ENCODE assay signal across 9 cellular contexts in the genomic region with DNA sequence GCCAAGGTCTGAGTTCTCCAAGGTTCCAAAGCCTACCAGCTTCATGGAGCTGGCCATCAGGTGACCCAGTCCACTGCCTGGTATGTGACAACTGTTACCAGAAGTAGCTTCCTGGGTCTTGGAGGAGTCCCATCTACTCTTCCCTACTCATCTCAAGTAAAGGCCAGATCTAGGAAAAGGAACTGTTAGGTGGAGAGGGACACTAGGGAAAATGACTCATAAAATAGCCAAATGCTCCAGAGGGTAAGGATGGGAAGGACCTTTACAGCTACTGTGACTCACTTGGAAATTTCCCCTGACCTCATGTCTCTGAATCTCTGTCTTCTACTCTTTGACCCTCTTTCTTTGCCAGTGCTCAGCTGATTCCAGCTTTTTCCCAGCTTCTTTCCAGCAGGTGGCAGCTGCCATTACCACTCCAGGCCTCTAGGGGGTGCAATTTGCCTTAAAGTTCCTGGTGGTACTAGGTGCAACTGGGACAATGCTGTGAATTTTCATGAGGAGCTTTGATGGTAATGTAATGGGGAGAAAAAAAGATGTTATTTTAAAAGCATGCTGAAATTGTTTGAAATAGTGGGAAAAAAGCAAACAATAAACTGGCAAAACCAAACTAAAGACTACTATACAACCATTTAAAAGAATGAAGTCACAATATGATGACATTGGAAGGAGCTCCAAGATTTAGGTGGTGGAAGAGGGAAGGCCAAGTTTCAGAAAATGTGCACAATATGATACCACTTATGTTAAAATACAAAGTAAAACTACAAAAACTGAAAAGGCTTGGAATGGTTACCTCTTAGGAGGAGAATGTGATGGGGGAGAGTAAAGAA. TPM values are rescaled to one million over a fixed set of nuclear protein-coding genes. Genes with fewer than 3 reads are reported as not detected.
DNase-seq lines count a peak whose midpoint lies in the region; ATAC-seq, FAIRE-seq and TF ChIP-seq lines count a peak whose summit lies in the region.
"Had no signal": no experiment of that assay in that cellular context is flagged by ENCODE, and none has a peak within 500 bp of the region (broad histone marks: within the 10 kb centered on the region; RNA-seq: fewer than 3 reads in every experiment).

No MANE protein-coding gene starts in this region.

- no peak overlapping the region for H3K23ac ChIP-seq in H1 (ENCODE audit: insufficient read length)

- H3K9me3 ChIP-seq in H1 (ENCODE audit: insufficient read depth in 2 of 2, low read depth in 1 of 2, low read length in 1 of 2): no peaks in the 10 kb centered on the region

- H3K4me1 ChIP-seq in H1 (replicated peaks in 1 of 4; ENCODE audit: control insufficient read depth in 3 of 4, insufficient read depth in 4 of 4, low read length in 3 of 4): no peaks in the 10 kb centered on the region

- TF ChIP-seq EP300 in H1 (IDR thresholded peaks at IDR 0.05; ENCODE audit: borderline replicate concordance in 1 of 2, low read depth in 2 of 2, low read length in 2 of 2): no peak

- H2BK5ac ChIP-seq in H1 (ENCODE audit: low read depth, low read length): no peak overlapping the region

- H3K79me2 ChIP-seq in H1 (ENCODE audit: control insufficient read depth in 1 of 2, insufficient read depth in 2 of 2, low read length in 2 of 2): no peaks in the 10 kb centered on the region

- no peaks in the 10 kb centered on the region for H3K27me3 ChIP-seq in H1 (replicated peaks in 1 of 4; ENCODE audit: control insufficient read depth in 3 of 4, extremely low read depth in 1 of 4, insufficient read depth in 3 of 4, low read length in 3 of 4)

- H2BK20ac ChIP-seq in H1 (ENCODE audit: low read length): no peak overlapping the region

- TF ChIP-seq RAD21 in H1 (IDR thresholded peaks at IDR 0.05 in 1 of 2, conservative IDR thresholded peaks at IDR 0.05 in 1 of 2; ENCODE audit: low read depth in 2 of 2, low read length in 2 of 2): peak; percentile 86 to 92

- no peak overlapping the region for H2AFZ ChIP-seq in H1 (ENCODE audit: low read length)

- no peaks in the 10 kb centered on the region; a peak in 2 of 8 replicates for H3K36me3 ChIP-seq in H1 (ENCODE audit: control insufficient read depth in 2 of 4, insufficient read depth in 4 of 4, low read length in 3 of 4)

- TF ChIP-seq CTCF in H1 (IDR thresholded peaks at IDR 0.05; ENCODE audit: control extremely low read depth in 1 of 3, insufficient read depth in 1 of 3, low read depth in 1 of 3, low read length in 3 of 3): peak; percentile 79 to 98 (median 98)

- FAIRE-seq in GM18507 (lab: Jason Lieb, UNC): peak; percentile 88
- FAIRE-seq in H1 (lab: Jason Lieb, UNC): peak; percentile 98

- no peak overlapping the region for H3K4me3 ChIP-seq in H1 (ENCODE audit: extremely low read depth in 1 of 4, insufficient read depth in 2 of 4, low read depth in 3 of 4, low read length in 4 of 4)
- H3K4me3 ChIP-seq: skin epidermis had no signal

- H4K5ac ChIP-seq in H1 (ENCODE audit: insufficient read length, low read depth, low read length): no peak overlapping the region

- no peak overlapping the region for H4K91ac ChIP-seq in H1 (replicated peaks; ENCODE audit: insufficient read length, low read length)

- H4K8ac ChIP-seq in H1 (ENCODE audit: extremely low read depth, insufficient read depth, low read length): no peak overlapping the region

- CTCF ChIA-PET in H1 (lab: Charles Lee; ENCODE audit: partially characterized antibody): interaction anchor here (0.6 to 4.1 kb wide), 65 partner anchors 10 to 304 kb away, joined by 3 to 56 read pairs (median 6); a partner anchor contains a TSS

- POLR2A ChIA-PET in H1 (lab: Charles Lee; ENCODE audit: partially characterized antibody): interaction anchor here (1.1 kb wide), 1 partner anchor 73 kb away, joined by 3 read pairs; no protein-coding TSS in a partner anchor

- no peak overlapping the region for H3K18ac ChIP-seq in H1 (ENCODE audit: extremely low read depth, low read length)

- H2BK120ac ChIP-seq in H1 (replicated peaks; ENCODE audit: low read depth, low read length): no peak overlapping the region

- no peak overlapping the region for H2BK15ac ChIP-seq in H1 (ENCODE audit: low read length)

- H3K79me1 ChIP-seq in H1 (ENCODE audit: low read depth, low read length): no peaks in the 10 kb centered on the region

- no peak for TF ChIP-seq POLR2A in H1 (IDR thresholded peaks at IDR 0.05; ENCODE audit: control extremely low read depth in 1 of 2, low read depth in 2 of 2, low read length in 2 of 2)

- H3K14ac ChIP-seq in H1 (ENCODE audit: insufficient read length): no peak overlapping the region

- H3K9ac ChIP-seq in H1 (replicated peaks in 1 of 4; ENCODE audit: extremely low read depth in 1 of 4, low read depth in 3 of 4, low read length in 3 of 4): no peak overlapping the region

- no peak overlapping the region for H3K27ac ChIP-seq in H1 (ENCODE audit: low read depth, low read length)
- H3K27ac ChIP-seq: skin epidermis had no signal

- no peak overlapping the region for H3K4me2 ChIP-seq in H1 (ENCODE audit: insufficient read depth in 1 of 2, low read depth in 2 of 2, low read length in 2 of 2)

- peaks cover 0 to 3% of the 10 kb centered on the region in 2 experiments for H4K20me1 ChIP-seq in H1 (replicated peaks in 1 of 2; ENCODE audit: control insufficient read depth in 1 of 2, insufficient read depth in 2 of 2, low read length in 2 of 2)

- no peak for ATAC-seq in stimulated activated naive CD8-positive, alpha-beta T cell treated with anti-CD3 and anti-CD28 coated beads, Interleukin-15, Interleukin-2, amounts not matched to agents 100 U/mL and 50 U/mL, for 24 hours
- no peak for ATAC-seq in GM19328 (IDR thresholded peaks at IDR 0.05; ENCODE audit: unreplicated experiment)

- H2AK5ac ChIP-seq in H1 (ENCODE audit: low read depth, low read length): no peak overlapping the region

- H2BK12ac ChIP-seq in H1 (ENCODE audit: low read depth, low read length): no peak overlapping the region

- H3K4ac ChIP-seq in H1 (replicated peaks; ENCODE audit: insufficient read length, low read depth, low read length): no peak overlapping the region

- H3K56ac ChIP-seq in H1 (replicated peaks; ENCODE audit: insufficient read length, low read depth, low read length): no peak overlapping the region

- no peaks in the 10 kb centered on the region for H3K23me2 ChIP-seq in H1 (ENCODE audit: low read depth, low read length)

- DNase-seq in AG08396 (ENCODE audit: low spot score): peak; percentile 81
- no peak for DNase-seq in GM18507 (ENCODE audit: extremely low spot score, insufficient read length, low read depth)
- peak; percentile 46 for DNase-seq in NCI-H2227 treated with DMSO at 0.1 percent for 48 hours (lab: John Stamatoyannopoulos, UW)
- peak; percentile 48 for DNase-seq in activated CD4-positive, alpha-beta T cell treated with anti-CD3 and anti-CD28 coated beads, Interleukin-2, amount 50 U/mL, for 1 hour
- peak in 1 of 2 experiments; percentile 90 for DNase-seq in H1 (ENCODE audit: low read depth in 1 of 2, low spot score in 2 of 2)
- peak; percentile 82 for DNase-seq in medulla oblongata (ENCODE audit: extremely low spot score)
- DNase-seq in stimulated activated naive CD8-positive, alpha-beta T cell treated with anti-CD3 and anti-CD28 coated beads, Interleukin-15, Interleukin-2, amounts not matched to agents 100 U/mL and 50 U/mL, for 24 hours: peak; percentile 66

TF ChIP-seq in H1, 55 proteins besides CTCF, POLR2A, EP300 and RAD21:
- TF ChIP-seq POLR2AphosphoS5 (IDR thresholded peaks at IDR 0.05; ENCODE audit: low read depth, low read length): no peak
- TF ChIP-seq JUND (IDR thresholded peaks at IDR 0.05; ENCODE audit: low read length): 0 out of 2 replicates have a peak, but pooled peaks have one; percentile 22

RNA-seq across cellular contexts. Expression of a gene that starts 27.1 kb away (rescaled TPM):
- total RNA-seq in H1 (2021; fragmentation: NEBNext Ultra II Directional; extraction: Animal tissue kit (Norgen Biotek cat#: 25700)): 5.0 and 5.9 TPM in 2 replicates
- polyA plus RNA-seq in H1 (2011; rRNA removed): 1.2 and 1.4 TPM in 2 replicates
- polyA plus RNA-seq in H1 (2011; cell fraction: cytosol; rRNA removed): 1.2 TPM
- 1.3 TPM for polyA plus RNA-seq in H1 (2011; cell fraction: nucleus; rRNA removed)
- 3.0 to 3.5 TPM (median 3.2 TPM) in 4 replicates for polyA plus RNA-seq in H1 (2012, experiment 1 of 2)
- polyA plus RNA-seq in H1 (2012, experiment 2 of 2): 2.7 TPM
- polyA plus RNA-seq in H1 (2013, experiment 1 of 2): 6.7 TPM
- 7.2 TPM for polyA plus RNA-seq in H1 (2013, experiment 2 of 2)
- 1.2 and 1.8 TPM in 2 replicates for polyA minus RNA-seq in H1 (2011; rRNA and poly(A)+ RNA removed)
- polyA minus RNA-seq in H1 (2011; cell fraction: cytosol; rRNA and poly(A)+ RNA removed): 2.1 TPM
- 1.2 TPM for polyA minus RNA-seq in H1 (2011; cell fraction: nucleus; rRNA and poly(A)+ RNA removed)

RNA-seq across cellular contexts. Expression of a gene that starts 54.6 kb away (rescaled TPM):
- total RNA-seq in H1 (2021; fragmentation: NEBNext Ultra II Directional; extraction: Animal tissue kit (Norgen Biotek cat#: 25700)): 10.4 and 10.6 TPM in 2 replicates
- polyA plus RNA-seq in H1 (2011; rRNA removed): 7.7 and 8.8 TPM in 2 replicates
- 7.7 TPM for polyA plus RNA-seq in H1 (2011; cell fraction: cytosol; rRNA removed)
- polyA plus RNA-seq in H1 (2011; cell fraction: nucleus; rRNA removed): 12.6 TPM
- 8.5 to 12.2 TPM (median 10.2 TPM) in 4 replicates for polyA plus RNA-seq in H1 (2012, experiment 1 of 2)
- polyA plus RNA-seq in H1 (2012, experiment 2 of 2): 10.0 TPM
- polyA plus RNA-seq in H1 (2013, experiment 1 of 2): 5.1 TPM
- polyA plus RNA-seq in H1 (2013, experiment 2 of 2): 5.1 TPM
- 5.2 and 7.2 TPM in 2 replicates for polyA minus RNA-seq in H1 (2011; rRNA and poly(A)+ RNA removed)
- polyA minus RNA-seq in H1 (2011; cell fraction: cytosol; rRNA and poly(A)+ RNA removed): 5.6 TPM
- 3.5 TPM for polyA minus RNA-seq in H1 (2011; cell fraction: nucleus; rRNA and poly(A)+ RNA removed)

RNA-seq across cellular contexts. Expression of a gene that starts 54.8 kb away (rescaled TPM):
- 0.37 and 1.1 TPM in 2 replicates for total RNA-seq in H1 (2021; fragmentation: NEBNext Ultra II Directional; extraction: Animal tissue kit (Norgen Biotek cat#: 25700))
- polyA plus RNA-seq in H1 (2011; rRNA removed): 0.35 and 0.54 TPM in 2 replicates
- polyA plus RNA-seq in H1 (2011; cell fraction: cytosol; rRNA removed): 0.54 TPM
- 2.5 TPM for polyA plus RNA-seq in H1 (2011; cell fraction: nucleus; rRNA removed)
- 0.36 to 1.1 TPM (median 0.81 TPM) in 4 replicates for polyA plus RNA-seq in H1 (2012, experiment 1 of 2)
- not detected for polyA plus RNA-seq in H1 (2012, experiment 2 of 2)
- 0.24 TPM for polyA plus RNA-seq in H1 (2013, experiment 1 of 2)
- 0.13 TPM for polyA plus RNA-seq in H1 (2013, experiment 2 of 2)
- polyA minus RNA-seq in H1 (2011; rRNA and poly(A)+ RNA removed): 0.32 and 1.1 TPM in 2 replicates
- not detected for polyA minus RNA-seq in H1 (2011; cell fraction: cytosol; rRNA and poly(A)+ RNA removed)
- 1.00 TPM for polyA minus RNA-seq in H1 (2011; cell fraction: nucleus; rRNA and poly(A)+ RNA removed)
